9 cellular contexts compared by ENCODE assay signal in genomic region chr12:78229491-78230209, GRCh38.
DNase-seq lines count a peak whose midpoint lies in the region; ATAC-seq and TF ChIP-seq lines count a peak whose summit lies in the region.
"Had no signal": no experiment of that assay in that cellular context is flagged by ENCODE, and none has a peak within 500 bp of the region (broad histone marks: within the 10 kb centered on the region; RNA-seq: fewer than 3 reads in every experiment).

No MANE protein-coding gene starts in this region.

- H3K27me3 ChIP-seq in cardiac muscle cell, result no peaks in the 10 kb centered on the region

- no peak overlapping the region for H3K4me3 ChIP-seq in cardiac muscle cell
- H3K4me3 ChIP-seq in SK-N-MC, result no peak overlapping the region

- no peaks in the 10 kb centered on the region for H3K9me3 ChIP-seq in cardiac muscle cell (ENCODE audit: low read depth)
- H3K9me3 ChIP-seq in SK-N-MC (ENCODE audit: low read depth, low read length), result no peaks in the 10 kb centered on the region

- H3K9ac ChIP-seq in SK-N-MC (ENCODE audit: insufficient read length), result no peak overlapping the region

- H3K27me3 Mint-ChIP-seq in stimulated activated naive CD8-positive, alpha-beta T cell treated with anti-CD3 and anti-CD28 coated beads, Interleukin-15, amount 100 ng/mL, for 72 hours, result no peaks in the 10 kb centered on the region
- H3K27me3 Mint-ChIP-seq: naive B cell had no signal

- peak; percentile 78 for TF ChIP-seq CTCF in cardiac muscle cell (IDR thresholded peaks at IDR 0.05; ENCODE audit: low read depth, low read length)

- DNase-seq in cardiac muscle cell (ENCODE audit: low read depth in 1 of 2, low spot score in 1 of 2), result peak; percentile 28 to 56
- no peak for DNase-seq in left cardiac atrium
- peak; percentile 67 for DNase-seq in HT-29 (ENCODE audit: low spot score)
- peak; percentile 14 for DNase-seq in SK-N-MC (ENCODE audit: low read depth, low spot score)
- peak; percentile 24 for DNase-seq in glomerular visceral epithelial cell (ENCODE audit: extremely low spot score)
- peak; percentile 5 to 18 for DNase-seq in stimulated activated naive CD8-positive, alpha-beta T cell treated with anti-CD3 and anti-CD28 coated beads, Interleukin-15, amount 100 ng/mL, for 72 hours
- DNase-seq in central memory CD4-positive, alpha-beta T cell, result no peak
- DNase-seq: naive B cell had no signal

- no peaks in the 10 kb centered on the region for H3K4me1 Mint-ChIP-seq in stimulated activated naive CD8-positive, alpha-beta T cell treated with anti-CD3 and anti-CD28 coated beads, Interleukin-15, amount 100 ng/mL, for 72 hours
- H3K4me1 Mint-ChIP-seq: naive B cell had no signal

- H3K27ac ChIP-seq in cardiac muscle cell (no peak overlapping the region), SK-N-MC (no peak overlapping the region)

- ATAC-seq in left cardiac atrium, result no peak
- ATAC-seq in GM21717 (IDR thresholded peaks at IDR 0.05; ENCODE audit: unreplicated experiment), result peak; percentile 93
- no peak for ATAC-seq in stimulated activated naive CD8-positive, alpha-beta T cell treated with anti-CD3 and anti-CD28 coated beads, Interleukin-15, amount 100 ng/mL, for 72 hours

- H3K9me3 Mint-ChIP-seq in stimulated activated naive CD8-positive, alpha-beta T cell treated with anti-CD3 and anti-CD28 coated beads, Interleukin-15, amount 100 ng/mL, for 72 hours, result peaks cover 0 to 5% of the 10 kb centered on the region in 2 donors

- H3K4me3 Mint-ChIP-seq in stimulated activated naive CD8-positive, alpha-beta T cell treated with anti-CD3 and anti-CD28 coated beads, Interleukin-15, amount 100 ng/mL, for 72 hours, result no peak overlapping the region
- H3K4me3 Mint-ChIP-seq: naive B cell had no signal

- no peaks in the 10 kb centered on the region for H3K36me3 ChIP-seq in cardiac muscle cell
- no peaks in the 10 kb centered on the region for H3K36me3 ChIP-seq in SK-N-MC (ENCODE audit: insufficient read depth, low read length)

- no peaks in the 10 kb centered on the region for H3K4me1 ChIP-seq in cardiac muscle cell (ENCODE audit: low read depth)

- no peak overlapping the region for H3K27ac Mint-ChIP-seq in stimulated activated naive CD8-positive, alpha-beta T cell treated with anti-CD3 and anti-CD28 coated beads, Interleukin-15, amount 100 ng/mL, for 72 hours
- H3K27ac Mint-ChIP-seq: naive B cell had no signal

- intact Hi-C loops in left cardiac atrium (cut with DNase I), result no loop called here

Comparison
In these comparisons a context has a peak if more than half of its experiments do, and no peak if none do; other contexts are left out.
1. DNase-seq: peak in cardiac muscle cell (2 of 2), HT-29 (single experiment), SK-N-MC (single experiment), glomerular visceral epithelial cell (single experiment) and stimulated activated naive CD8-positive, alpha-beta T cell treated with anti-CD3 and anti-CD28 coated beads, Interleukin-15, amount 100 ng/mL, for 72 hours (2 of 2); none in left cardiac atrium (single experiment) and central memory CD4-positive, alpha-beta T cell (single experiment).